In genomic region chr14:72387727-72388126, GRCh38 we compare ENCODE assay signal across 22 cellular contexts.
"Had no signal": no experiment of that assay in that cellular context is flagged by ENCODE, and none has a peak within 500 bp of the region (broad histone marks: within the 10 kb centered on the region; RNA-seq: fewer than 3 reads in every experiment).

No MANE protein-coding gene starts in this region.

- H3K27ac ChIP-seq: brain microvascular endothelial cell, PC-9, SK-N-MC had no signal

- H3K4me3 ChIP-seq: PC-9, SK-N-MC had no signal

- DNase-seq: activated CD4-positive, alpha-beta T cell treated with anti-CD3 and anti-CD28 coated beads for 4 hours; activated CD8-positive, alpha-beta memory T cell treated with anti-CD3 and anti-CD28 coated beads, Interleukin-2, amount 50 U/mL, for 4 hours; activated CD8-positive, alpha-beta T cell treated with anti-CD3 and anti-CD28 coated beads for 36 hours; activated gamma-delta T cell treated with Interleukin-2 at 50 U/mL for 16 hours; activated naive CD4-positive, alpha-beta T cell treated with anti-CD3 and anti-CD28 coated beads, Interleukin-2, amount 10 ng/mL, durations not matched to agents 7 days and 5 days; activated naive CD8-positive, alpha-beta T cell treated with anti-CD3 and anti-CD28 coated beads for 36 hours; activated T-cell treated with anti-CD3 and anti-CD28 coated beads, Interleukin-2, amount 50 U/mL, for 72 hours; brain microvascular endothelial cell; IMR-90; KG1; NCI-H1092 treated with DMSO at 0.1 percent for 48 hours; NCI-H1417 treated with DMSO at 0.1 percent for 48 hours; NCI-H1694; NCI-H2029 treated with DMSO at 0.1 percent for 48 hours; NCI-H345; NCI-H510A; NCI-H526 treated with DMSO at 0.1 percent for 48 hours; NCI-H82; PC-9; SHP77 treated with DMSO at 0.1 percent for 48 hours had no signal

- ATAC-seq: activated CD4-positive, CD25-positive, alpha-beta regulatory T cell treated with anti-CD3 and anti-CD28 coated beads, Interleukin-2, amount 50 U/mL, for 24 hours; activated CD8-positive, alpha-beta T cell treated with anti-CD3 and anti-CD28 coated beads for 36 hours; activated T-cell treated with anti-CD3 and anti-CD28 coated beads, Interleukin-2, amount 50 U/mL, for 72 hours had no signal

- H3K27me3 ChIP-seq: brain microvascular endothelial cell had no signal

- H3K36me3 ChIP-seq: brain microvascular endothelial cell had no signal
